8 cellular contexts compared by ENCODE assay signal in genomic region chr1:193104906-193105820, GRCh38. TPM values are rescaled to one million over a fixed set of nuclear protein-coding genes. Genes with fewer than 3 reads are reported as not detected.
DNase-seq lines count a peak whose midpoint lies in the region; ATAC-seq, FAIRE-seq and TF ChIP-seq lines count a peak whose summit lies in the region.

A gene with protein sequence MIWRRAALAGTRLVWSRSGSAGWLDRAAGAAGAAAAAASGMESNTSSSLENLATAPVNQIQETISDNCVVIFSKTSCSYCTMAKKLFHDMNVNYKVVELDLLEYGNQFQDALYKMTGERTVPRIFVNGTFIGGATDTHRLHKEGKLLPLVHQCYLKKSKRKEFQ (minus strand): TSS chr1:193105414. CDS start chr1:193105382, 32 bp downstream.

- H3K4me3 ChIP-seq in OCI-LY7 (ENCODE audit: low read depth, low read length, poor library complexity, severe bottlenecking) (peak within 1 kb of the TSS; percentile 84), mucosa of descending colon (peak within 1 kb of the TSS; percentile 77)

- peaks cover 15% of the 10 kb centered on the region for H3K4me1 ChIP-seq in OCI-LY7 (ENCODE audit: insufficient read depth, low read length, poor library complexity, severe bottlenecking)
- H3K4me1 ChIP-seq in mucosa of descending colon (ENCODE audit: low read depth), result peaks cover 11% of the 10 kb centered on the region

- FAIRE-seq in HTR-8/SVneo (lab: Jason Lieb, UNC), result no peak

- peak; percentile 89 for ATAC-seq in GM21381 (IDR thresholded peaks at IDR 0.05; ENCODE audit: unreplicated experiment)
- ATAC-seq in mucosa of descending colon, result peak; percentile 97

- no peaks in the 10 kb centered on the region for H3K9me2 ChIP-seq in OCI-LY7 (ENCODE audit: insufficient read depth, low read length)

- intact Hi-C loops in OCI-LY7 (cut with micrococcal nuclease; ENCODE audit: unreplicated experiment), result loop anchor here (1.0 kb wide), 2 partner anchors 16 to 46 kb away; partner anchors contain the start of genes RO60 and UCHL5
- intact Hi-C loops in mucosa of descending colon (cut with DNase I, micrococcal nuclease), result loop anchor here in 1 of 2 donors (5.0 kb wide), 1 partner anchor 43 kb away; no protein-coding TSS in a partner anchor

- H3K36me3 ChIP-seq in OCI-LY7 (ENCODE audit: insufficient read depth, low read length) (peaks cover 10% of the 10 kb centered on the region), mucosa of descending colon (ENCODE audit: low read depth) (no peaks in the 10 kb centered on the region)

- H4K20me1 ChIP-seq in OCI-LY7 (ENCODE audit: insufficient read depth, low read length), result no peaks in the 10 kb centered on the region

- peak; percentile 95 for DNase-seq in DMS 273 (lab: John Stamatoyannopoulos, UW; ENCODE audit: unreplicated experiment)
- DNase-seq in HTR-8/SVneo (ENCODE audit: insufficient read length, low spot score), result peak; percentile 83
- peak; percentile 75 for DNase-seq in OCI-LY7 (ENCODE audit: low spot score)
- DNase-seq in activated T-cell treated with anti-CD3 and anti-CD28 coated beads for 24 hours (ENCODE audit: low read depth), result peak; percentile 40
- DNase-seq in epidermal melanocyte (ENCODE audit: insufficient read length, low spot score), result peak; percentile 80
- peak; percentile 88 to 92 (median 90) for DNase-seq in mucosa of descending colon
- DNase-seq in stimulated activated CD8-positive, alpha-beta memory T cell treated with anti-CD3 and anti-CD28 coated beads, Interleukin-4, amount 100 ng/mL, for 1 hour (ENCODE audit: low read depth in 2 of 2, low spot score in 1 of 2), result peak; percentile 26 to 43

- POLR2A ChIA-PET in OCI-LY7 (lab: Charles Lee), result interaction anchor here (0.5 to 3.9 kb wide), 10 partner anchors 8 to 477 kb away, joined by 3 to 18 read pairs (median 5); partner anchors contain the start of genes RO60 and UCHL5

- no peaks in the 10 kb centered on the region for H3K79me2 ChIP-seq in OCI-LY7 (ENCODE audit: insufficient read depth, low read depth, low read length)

- peak; percentile 42 for TF ChIP-seq CTCF in OCI-LY7 (conservative IDR thresholded peaks at IDR 0.05; ENCODE audit: low read length)
- no peak for TF ChIP-seq CTCF in mucosa of descending colon (IDR thresholded peaks at IDR 0.05)

- H3K27ac ChIP-seq in OCI-LY7 (ENCODE audit: low read depth, low read length, poor library complexity, severe bottlenecking), result peak within 1 kb of the TSS; percentile 23

- H3K4me2 ChIP-seq in OCI-LY7 (ENCODE audit: low read length), result peak within 1 kb of the TSS; percentile 92

- H2AFZ ChIP-seq in OCI-LY7 (ENCODE audit: low read length), result peak within 1 kb of the TSS; percentile 97

- BruUV-seq in OCI-LY7 (replicated peaks; lab: Mats Ljungman, UMichigan), result no TSS peak

- CTCF ChIA-PET in OCI-LY7 (lab: Charles Lee; ENCODE audit: unreplicated experiment), result interaction anchor here (0.6 to 1.0 kb wide), 2 partner anchors 46 kb away, joined by 3 to 7 read pairs; partner anchors contain the start of gene UCHL5

- no peaks in the 10 kb centered on the region for H3K9me3 ChIP-seq in OCI-LY7 (ENCODE audit: low read length)
- H3K9me3 ChIP-seq in mucosa of descending colon, result no peaks in the 10 kb centered on the region

RNA-seq across cellular contexts. Expression of the gene that starts here (rescaled TPM):
- total RNA-seq in OCI-LY7 (2014; rRNA removed; shearing (Covaris generic)), result 10.6 and 11.0 TPM in 2 replicates
- 21.9 and 24.0 TPM in 2 replicates for total RNA-seq in OCI-LY7 (2022)
- total RNA-seq in mucosa of descending colon, result 10 to 100 TPM; 15.2 to 28.8 (median 23.6) TPM

Comparison
In these comparisons a context has a peak if more than half of its experiments do, and no peak if none do; other contexts are left out.
1. Peak in every context shown above with its lines: DNase-seq, ATAC-seq, H3K4me3 ChIP-seq and H3K27ac ChIP-seq.
2. DNase-seq: peak in every context shown above with its lines; median percentile 95 in DMS 273; 90 in mucosa of descending colon; 83 in HTR-8/SVneo; 80 in epidermal melanocyte; 75 in OCI-LY7; 40 in activated T-cell treated with anti-CD3 and anti-CD28 coated beads for 24 hours; 34 in stimulated activated CD8-positive, alpha-beta memory T cell treated with anti-CD3 and anti-CD28 coated beads, Interleukin-4, amount 100 ng/mL, for 1 hour.